In the genomic region with DNA sequence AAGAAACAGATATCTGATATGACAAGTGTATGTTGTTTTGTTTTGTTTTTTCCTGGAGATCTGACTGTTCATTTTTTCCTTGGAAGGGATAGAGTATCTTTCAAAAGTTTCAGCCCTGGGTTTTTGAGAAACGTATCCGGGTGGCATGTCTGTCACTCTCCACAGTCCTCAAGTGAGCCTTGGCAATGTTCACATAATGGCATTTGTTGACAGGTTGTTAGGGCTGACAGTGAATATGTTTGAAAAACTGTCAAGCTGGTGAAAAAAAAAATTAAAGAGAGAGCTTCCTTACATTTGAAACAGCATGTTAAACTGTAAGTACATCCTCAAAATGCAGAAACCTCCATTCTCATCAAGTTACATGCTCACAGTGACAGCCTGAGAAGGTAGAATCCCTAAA, we compare ENCODE assay signal across 34 cellular contexts.
"Had no signal": no experiment of that assay in that cellular context is flagged by ENCODE, and none has a peak within 500 bp of the region (broad histone marks: within the 10 kb centered on the region; RNA-seq: fewer than 3 reads in every experiment).

No MANE protein-coding gene starts in this region.

- H3K9me3 ChIP-seq: MG63 had no signal

- H3K4me3 ChIP-seq: MG63 had no signal

- H3K27me3 ChIP-seq: MG63 had no signal

- H3K27ac ChIP-seq: KMS-11 had no signal

- H3K36me3 ChIP-seq: MG63 had no signal

- DNase-seq: Karpas-422, Kasumi-1, MG63, MM.1S, MV-4-11, NCI-H1048, NCI-H1092, NCI-H1092 treated with DMSO at 0.1 percent for 48 hours, NCI-H1105, NCI-H1105 treated with DMSO at 0.1 percent for 48 hours, NCI-H1417, NCI-H1417 treated with DMSO at 0.1 percent for 48 hours, NCI-H1436, NCI-H1436 treated with DMSO at 0.1 percent for 48 hours, NCI-H146, NCI-H1694, NCI-H1694 treated with DMSO at 0.1 percent for 48 hours, NCI-H187, NCI-H187 treated with DMSO at 0.1 percent for 48 hours, NCI-H1930, NCI-H2029, NCI-H2029 treated with DMSO at 0.1 percent for 48 hours, NCI-H2081, NCI-H2081 treated with DMSO at 0.1 percent for 48 hours, NCI-H2107, NCI-H2171, NCI-H2171 treated with DMSO at 0.1 percent for 48 hours, NCI-H2227 treated with DMSO at 0.1 percent for 48 hours, NCI-H226, NCI-H345, NCI-H446, NCI-H446 treated with DMSO at 0.1 percent for 48 hours, NCI-H510A had no signal

- H3K9ac ChIP-seq: KMS-11 had no signal

- H3K4me2 ChIP-seq: KMS-11 had no signal
